Comparison of ENCODE assay signal across 2 cellular contexts in genomic region chr13:76379341-76380105, GRCh38.
A peak's percentile ranks its signal among the peaks of the same experiment; 100 is the strongest.
TF ChIP-seq lines count a peak whose summit lies in the region.

No MANE protein-coding gene starts in this region.

TF ChIP-seq in IMR-90, 13 proteins besides CTCF, POLR2A, EP300 and RAD21:
- TF ChIP-seq FOS (IDR thresholded peaks at IDR 0.05; ENCODE audit: low read depth, low read length): no peak
- 0 out of 2 replicates have a peak, but pooled peaks have one; percentile 3 for TF ChIP-seq CEBPB (IDR thresholded peaks at IDR 0.05; ENCODE audit: low read depth, low read length)
- TF ChIP-seq MAFK (IDR thresholded peaks at IDR 0.05; ENCODE audit: low read depth, low read length): no peak
- no peak for TF ChIP-seq SMC3 (IDR thresholded peaks at IDR 0.05; ENCODE audit: low read depth, low read length)
- TF ChIP-seq MAZ (IDR thresholded peaks at IDR 0.05; ENCODE audit: borderline replicate concordance, low read depth, low read length): no peak
- TF ChIP-seq NFE2L2 (IDR thresholded peaks at IDR 0.05; ENCODE audit: low read depth, low read length): no peak
- TF ChIP-seq USF2 (IDR thresholded peaks at IDR 0.05; ENCODE audit: low read depth, low read length): no peak
- TF ChIP-seq ELK1 (IDR thresholded peaks at IDR 0.05; ENCODE audit: borderline replicate concordance, low read depth, low read length): no peak

TF ChIP-seq in GM12891, 5 proteins besides CTCF, POLR2A, EP300 and RAD21:
- no peak for TF ChIP-seq POU2F2 (IDR thresholded peaks at IDR 0.05; ENCODE audit: low read depth, low read length)
- no peak for TF ChIP-seq TAF1 (IDR thresholded peaks at IDR 0.05; ENCODE audit: low read depth, low read length)
- no peak for TF ChIP-seq SPI1 (IDR thresholded peaks at IDR 0.05; ENCODE audit: low read depth, low read length)
- TF ChIP-seq POLR2AphosphoS5 (IDR thresholded peaks at IDR 0.05; ENCODE audit: low read depth, low read length): no peak
- no peak for TF ChIP-seq PAX5 (IDR thresholded peaks at IDR 0.05; ENCODE audit: insufficient read depth, low read length, severe bottlenecking)
